Comparison of ENCODE assay signal across 28 cellular contexts in the genomic region with DNA sequence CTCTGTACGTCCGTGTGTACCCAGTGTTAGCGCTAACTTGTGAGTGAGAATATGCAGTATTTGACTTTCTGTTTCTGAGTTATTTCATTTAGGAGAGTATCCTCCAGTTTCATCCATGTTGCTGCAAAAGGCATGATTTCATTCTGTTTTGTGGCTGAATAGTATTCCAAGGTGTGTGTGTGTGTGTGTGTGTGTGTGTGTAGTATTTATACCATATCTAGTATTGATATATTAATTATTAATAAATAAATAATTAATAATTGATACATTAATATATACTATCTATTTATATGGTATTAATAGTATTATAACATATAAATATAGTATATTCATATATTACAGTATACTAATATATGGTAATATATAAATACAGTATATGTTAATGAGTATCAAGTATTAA.
"Had no signal": no experiment of that assay in that cellular context is flagged by ENCODE, and none has a peak within 500 bp of the region (broad histone marks: within the 10 kb centered on the region; RNA-seq: fewer than 3 reads in every experiment).

No MANE protein-coding gene starts in this region.

- H3K9me3 ChIP-seq: stomach, suprapubic skin, testis, thoracic aorta, thyroid gland, tibial artery, tibial nerve, transverse colon, upper lobe of left lung, upper lobe of right lung, uterus, vagina had no signal

- H3K27me3 Mint-ChIP-seq: stimulated activated memory B cell treated with anti-CD40 and anti-IgM and Interleukin-4, amounts not matched to agents 10 μg/mL and 1 μg/mL and 100 μg/mL, for 72 hours; stimulated activated naive B cell treated with anti-CD40 and anti-IgM and Interleukin-4, amounts not matched to agents 10 μg/mL and 1 μg/mL and 100 μg/mL, for 72 hours; stimulated activated naive CD8-positive, alpha-beta T cell treated with anti-CD3 and anti-CD28 coated beads, Interleukin-15, amount 100 ng/mL, for 72 hours; stimulated activated naive CD8-positive, alpha-beta T cell treated with anti-CD3 and anti-CD28 coated beads, Interleukin-15, Interleukin-2, amounts not matched to agents 100 ng/mL and 50 ng/mL, for 24 hours had no signal

- H3K27me3 ChIP-seq: suprapubic skin, testis, thyroid gland, tibial nerve, transverse colon, upper lobe of left lung, upper lobe of right lung, uterus, vagina had no signal

- ATAC-seq: stimulated activated effector memory CD8-positive, alpha-beta T cell treated with anti-CD3 and anti-CD28 coated beads, Interleukin-12 subunit alpha, Interleukin-12 subunit beta, amount 100 ng/mL, for 72 hours; stimulated activated memory B cell treated with anti-CD40 and anti-IgM and Interleukin-4, amounts not matched to agents 10 μg/mL and 1 μg/mL and 100 μg/mL, for 72 hours; stimulated activated naive B cell treated with anti-CD40 and anti-IgM and Interleukin-4, amounts not matched to agents 10 μg/mL and 1 μg/mL and 100 μg/mL, for 72 hours; stimulated activated naive CD8-positive, alpha-beta T cell treated with anti-CD3 and anti-CD28 coated beads, Interleukin-15, amount 100 ng/mL, for 72 hours; stimulated activated naive CD8-positive, alpha-beta T cell treated with anti-CD3 and anti-CD28 coated beads, Interleukin-15, Interleukin-2, amounts not matched to agents 100 U/mL and 50 U/mL, for 24 hours; upper lobe of right lung had no signal

- H3K4me3 ChIP-seq: stomach, suprapubic skin, testis, thoracic aorta, thyroid gland, tibial artery, tibial nerve, transverse colon, upper lobe of left lung, upper lobe of right lung, uterus, vagina had no signal

- H3K27ac Mint-ChIP-seq: stimulated activated effector memory CD8-positive, alpha-beta T cell treated with anti-CD3 and anti-CD28 coated beads, Interleukin-12 subunit alpha, Interleukin-12 subunit beta, amount 100 ng/mL, for 72 hours; stimulated activated memory B cell treated with anti-CD40 and anti-IgM and Interleukin-4, amounts not matched to agents 10 μg/mL and 1 μg/mL and 100 μg/mL, for 72 hours; stimulated activated naive B cell treated with anti-CD40 and anti-IgM and Interleukin-4, amounts not matched to agents 10 μg/mL and 1 μg/mL and 100 μg/mL, for 72 hours; stimulated activated naive CD8-positive, alpha-beta T cell treated with anti-CD3 and anti-CD28 coated beads, Interleukin-15, amount 100 ng/mL, for 72 hours; stimulated activated naive CD8-positive, alpha-beta T cell treated with anti-CD3 and anti-CD28 coated beads, Interleukin-15, Interleukin-2, amounts not matched to agents 100 ng/mL and 50 ng/mL, for 24 hours; type B pancreatic cell had no signal

- H3K9me3 Mint-ChIP-seq: stimulated activated effector memory CD8-positive, alpha-beta T cell treated with anti-CD3 and anti-CD28 coated beads, Interleukin-12 subunit alpha, Interleukin-12 subunit beta, amount 100 ng/mL, for 72 hours; stimulated activated memory B cell treated with anti-CD40 and anti-IgM and Interleukin-4, amounts not matched to agents 10 μg/mL and 1 μg/mL and 100 μg/mL, for 72 hours; stimulated activated naive B cell treated with anti-CD40 and anti-IgM and Interleukin-4, amounts not matched to agents 10 μg/mL and 1 μg/mL and 100 μg/mL, for 72 hours; stimulated activated naive CD8-positive, alpha-beta T cell treated with anti-CD3 and anti-CD28 coated beads, Interleukin-15, amount 100 ng/mL, for 72 hours; stimulated activated naive CD8-positive, alpha-beta T cell treated with anti-CD3 and anti-CD28 coated beads, Interleukin-15, Interleukin-2, amounts not matched to agents 100 ng/mL and 50 ng/mL, for 24 hours; type B pancreatic cell had no signal

- H3K4me1 ChIP-seq: stomach, suprapubic skin, testis, tibial artery, tibial nerve, transverse colon, upper lobe of left lung, upper lobe of right lung, uterus, vagina had no signal

- H3K36me3 ChIP-seq: stomach, suprapubic skin, thoracic aorta, thyroid gland, tibial artery, tibial nerve, transverse colon, upper lobe of left lung, upper lobe of right lung, uterus, vagina had no signal

- H3K4me3 Mint-ChIP-seq: stimulated activated effector memory CD8-positive, alpha-beta T cell treated with anti-CD3 and anti-CD28 coated beads, Interleukin-12 subunit alpha, Interleukin-12 subunit beta, amount 100 ng/mL, for 72 hours; stimulated activated memory B cell treated with anti-CD40 and anti-IgM and Interleukin-4, amounts not matched to agents 10 μg/mL and 1 μg/mL and 100 μg/mL, for 72 hours; stimulated activated naive B cell treated with anti-CD40 and anti-IgM and Interleukin-4, amounts not matched to agents 10 μg/mL and 1 μg/mL and 100 μg/mL, for 72 hours; stimulated activated naive CD8-positive, alpha-beta T cell treated with anti-CD3 and anti-CD28 coated beads, Interleukin-15, amount 100 ng/mL, for 72 hours; stimulated activated naive CD8-positive, alpha-beta T cell treated with anti-CD3 and anti-CD28 coated beads, Interleukin-15, Interleukin-2, amounts not matched to agents 100 ng/mL and 50 ng/mL, for 24 hours; type B pancreatic cell had no signal

- H3K36me3 Mint-ChIP-seq: stimulated activated effector memory CD8-positive, alpha-beta T cell treated with anti-CD3 and anti-CD28 coated beads, Interleukin-12 subunit alpha, Interleukin-12 subunit beta, amount 100 ng/mL, for 72 hours; stimulated activated memory B cell treated with anti-CD40 and anti-IgM and Interleukin-4, amounts not matched to agents 10 μg/mL and 1 μg/mL and 100 μg/mL, for 72 hours; stimulated activated naive B cell treated with anti-CD40 and anti-IgM and Interleukin-4, amounts not matched to agents 10 μg/mL and 1 μg/mL and 100 μg/mL, for 72 hours; type B pancreatic cell had no signal

- H3K27ac ChIP-seq: stomach, suprapubic skin, testis, thoracic aorta, thyroid gland, tibial artery, tibial nerve, transverse colon, upper lobe of left lung, upper lobe of right lung, uterus, vagina had no signal

- DNase-seq: stimulated activated CD4-positive, alpha-beta T cell treated with anti-CD3 and anti-CD28 coated beads, Interleukin-2, amount 100 ng/mL, for 48 hours; stimulated activated CD4-positive, alpha-beta T cell treated with anti-CD3 and anti-CD28 coated beads, Interleukin-4, amount 100 ng/mL, for 1 hour; stimulated activated CD4-positive, alpha-beta T cell treated with anti-CD3 and anti-CD28 coated beads, Interleukin-4, amount 100 ng/mL, for 24 hours; stimulated activated CD4-positive, alpha-beta T cell treated with anti-CD3 and anti-CD28 coated beads, Interleukin-4, amount 100 ng/mL, for 4 hours; stimulated activated CD8-positive, alpha-beta memory T cell treated with anti-CD3 and anti-CD28 coated beads, Interleukin-4, amount 100 ng/mL, for 48 hours; stimulated activated naive B cell treated with anti-CD40 and anti-IgM and Interleukin-4, amounts not matched to agents 10 μg/mL and 1 μg/mL and 100 μg/mL, for 72 hours; stimulated activated naive CD4-positive, alpha-beta T cell; stimulated activated naive CD4-positive, alpha-beta T cell treated with Interleukin-2 at 50 U/mL for 16 hours; stimulated activated naive CD8-positive, alpha-beta T cell treated with anti-CD3 and anti-CD28 coated beads, Interleukin-15, amount 100 ng/mL, for 72 hours; stimulated activated naive CD8-positive, alpha-beta T cell treated with anti-CD3 and anti-CD28 coated beads, Interleukin-15, Interleukin-2, amounts not matched to agents 100 U/mL and 50 U/mL, for 24 hours; stomach; substantia nigra; testis; thyroid gland; tibial artery; transverse colon; trophoblast cell; upper lobe of left lung; upper lobe of right lung; uterus had no signal
